In the genomic region with DNA sequence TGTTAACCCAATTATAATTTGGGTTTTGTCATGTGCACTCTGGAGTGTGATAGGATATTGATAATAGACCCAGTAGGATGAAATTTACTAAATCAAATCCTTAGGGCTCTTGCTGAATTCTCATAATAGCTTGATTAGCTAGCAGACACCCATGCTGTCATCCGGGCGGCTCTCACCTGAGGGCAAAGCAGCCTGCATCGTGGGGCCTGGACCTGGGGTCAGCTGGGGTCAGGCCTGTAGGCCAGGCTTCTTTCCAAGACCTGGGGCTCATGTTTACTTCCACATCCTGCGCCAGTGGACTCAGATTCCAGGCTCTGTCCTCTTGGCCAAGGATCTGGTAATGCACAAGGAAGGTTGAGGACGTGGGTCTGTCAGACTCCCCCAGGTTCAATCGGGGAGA, we compare ENCODE assay signal across 19 cellular contexts.
DNase-seq lines count a peak whose midpoint lies in the region; ATAC-seq and TF ChIP-seq lines count a peak whose summit lies in the region.
"Had no signal": no experiment of that assay in that cellular context is flagged by ENCODE, and none has a peak within 500 bp of the region (broad histone marks: within the 10 kb centered on the region; RNA-seq: fewer than 3 reads in every experiment).

No MANE protein-coding gene starts in this region.

- H3K27ac ChIP-seq in neuronal stem cell (replicated peaks; ENCODE audit: low read length) (no peak overlapping the region), upper lobe of right lung (no peak overlapping the region)
- no peak overlapping the region for H3K27ac ChIP-seq in CD4-positive, alpha-beta T cell (ENCODE audit: low read depth, low read length)
- H3K27ac ChIP-seq: BLaER1 had no signal

- H3K36me3 ChIP-seq in neuronal stem cell (replicated peaks in 1 of 2; ENCODE audit: control insufficient read depth in 2 of 2, insufficient read depth in 2 of 2, low read length in 2 of 2) (no peaks in the 10 kb centered on the region), upper lobe of right lung (no peaks in the 10 kb centered on the region)
- H3K36me3 ChIP-seq: BE2C, BLaER1 had no signal

- no peak overlapping the region for H3K27ac Mint-ChIP-seq in chondrocyte (ENCODE audit: unreplicated experiment)
- no peak overlapping the region for H3K27ac Mint-ChIP-seq in nephron progenitor cell
- H3K27ac Mint-ChIP-seq in CD4-positive, alpha-beta T cell, result no peak overlapping the region
- H3K27ac Mint-ChIP-seq: CD8-positive, alpha-beta memory T cell had no signal

- H2BK15ac ChIP-seq in neuronal stem cell (ENCODE audit: low read length), result no peak overlapping the region

- peak overlapping the region; percentile 42 for H2AK5ac ChIP-seq in neuronal stem cell (ENCODE audit: low read depth, low read length)

- H3K4me3 ChIP-seq in neuronal stem cell (ENCODE audit: low read length in 2 of 2), result no peak overlapping the region
- H3K4me3 ChIP-seq in upper lobe of right lung, result no peak overlapping the region
- H3K4me3 ChIP-seq: BLaER1, GM12878 had no signal

- no peak overlapping the region for H4K8ac ChIP-seq in neuronal stem cell (ENCODE audit: low read depth, low read length)

- H2AFZ ChIP-seq in neuronal stem cell (ENCODE audit: low read length), result no peak overlapping the region

- intact Hi-C loops in upper lobe of right lung (cut with DNase I), result no loop called here
- intact Hi-C loops in CD4-positive, alpha-beta T cell (cut with DNase I, micrococcal nuclease), result no loop called here

- CTCF ChIA-PET in CD4-positive, alpha-beta T cell (lab: Charles Lee), result interaction anchor here (1.2 kb wide), 1 partner anchor 9 kb away, joined by 4 read pairs; no protein-coding TSS in a partner anchor

- H3K27me3 ChIP-seq in neuronal stem cell (ENCODE audit: control insufficient read depth in 3 of 3, insufficient read depth in 3 of 3, low read depth in 1 of 3, low read length in 3 of 3), result peaks cover 0 to 14% (median 0%) of the 10 kb centered on the region in 3 experiments
- peaks cover 28% of the 10 kb centered on the region for H3K27me3 ChIP-seq in upper lobe of right lung
- H3K27me3 ChIP-seq in CD4-positive, alpha-beta T cell (ENCODE audit: control insufficient read depth, insufficient read depth, low read length), result no peaks in the 10 kb centered on the region
- H3K27me3 ChIP-seq: BE2C, BLaER1 had no signal

- H2BK12ac ChIP-seq in neuronal stem cell (ENCODE audit: low read length), result no peak overlapping the region

- H3K4me3 Mint-ChIP-seq in chondrocyte (ENCODE audit: unreplicated experiment) (no peak overlapping the region), nephron progenitor cell (no peak overlapping the region)
- no peak overlapping the region for H3K4me3 Mint-ChIP-seq in CD4-positive, alpha-beta T cell
- H3K4me3 Mint-ChIP-seq: CD4-positive, alpha-beta memory T cell; CD8-positive, alpha-beta memory T cell had no signal

- WGBS in neuronal stem cell (ENCODE audit: extremely low coverage in 2 of 2, insufficient read length in 2 of 2, insufficient replicate concordance in 1 of 2), 2 donors, result no CpG with 5 or more reads among the region's 6 CpGs

- H3K4me1 ChIP-seq in neuronal stem cell (ENCODE audit: control insufficient read depth in 2 of 2, insufficient read depth in 1 of 2, low read depth in 1 of 2, low read length in 2 of 2) (no peaks in the 10 kb centered on the region), upper lobe of right lung (no peaks in the 10 kb centered on the region)
- H3K4me1 ChIP-seq: BE2C had no signal

- H2BK5ac ChIP-seq in neuronal stem cell (ENCODE audit: low read length), result no peak overlapping the region

- no peak overlapping the region for H2BK120ac ChIP-seq in neuronal stem cell (ENCODE audit: low read depth, low read length)

- ATAC-seq in upper lobe of right lung (no peak), GM21529 (IDR thresholded peaks at IDR 0.05; ENCODE audit: unreplicated experiment) (no peak)
- ATAC-seq in CD4-positive, alpha-beta T cell (ENCODE audit: poor library complexity), result no peak
- ATAC-seq: GM12878 had no signal

- no peak overlapping the region for H3K4ac ChIP-seq in neuronal stem cell (ENCODE audit: low read length)

- no peak overlapping the region for H3K23ac ChIP-seq in neuronal stem cell (ENCODE audit: low read depth, low read length, poor library complexity)

- POLR2A ChIA-PET in CD4-positive, alpha-beta T cell (lab: Charles Lee), result no interaction called here

- H3K9ac ChIP-seq in neuronal stem cell (ENCODE audit: low read depth, low read length, poor library complexity), result no peak overlapping the region
- H3K9ac ChIP-seq: BLaER1 had no signal

- DNase-seq in ELF-1 (ENCODE audit: low read depth, low spot score) (peak; percentile 25), chondrocyte (ENCODE audit: low spot score) (peak; percentile 38), neuronal stem cell (ENCODE audit: low spot score) (no peak), upper lobe of right lung (peak; percentile 48), nephron progenitor cell (no peak), retina (no peak)
- DNase-seq in CD4-positive, alpha-beta T cell, result no peak
- DNase-seq: 8988T; ACHN; BE2C; C1 segment of cervical spinal cord; CD4-positive, alpha-beta memory T cell; COR-L47; DMS79 treated with DMSO at 0.1 percent for 48 hours; GDM1 had no signal

- H3K36me3 Mint-ChIP-seq in chondrocyte (ENCODE audit: low read depth) (no peaks in the 10 kb centered on the region), nephron progenitor cell (ENCODE audit: low read depth) (no peaks in the 10 kb centered on the region)
- H3K36me3 Mint-ChIP-seq in CD4-positive, alpha-beta T cell (ENCODE audit: low read depth), result no peaks in the 10 kb centered on the region
- H3K36me3 Mint-ChIP-seq: CD4-positive, alpha-beta memory T cell; CD8-positive, alpha-beta memory T cell had no signal

- no peak overlapping the region for H3K14ac ChIP-seq in neuronal stem cell (ENCODE audit: low read length)

- H3K9me3 ChIP-seq in neuronal stem cell (replicated peaks in 1 of 2; ENCODE audit: control insufficient read depth in 2 of 2, insufficient read depth in 1 of 2, low read depth in 1 of 2, low read length in 2 of 2) (no peaks in the 10 kb centered on the region), upper lobe of right lung (no peaks in the 10 kb centered on the region)
- H3K9me3 ChIP-seq in CD4-positive, alpha-beta T cell (ENCODE audit: control insufficient read depth, low read length), result no peaks in the 10 kb centered on the region
- H3K9me3 ChIP-seq: BE2C, BLaER1 had no signal

- no peak overlapping the region for H4K91ac ChIP-seq in neuronal stem cell (ENCODE audit: low read depth, low read length, poor library complexity)

- H3K4me1 Mint-ChIP-seq in chondrocyte (ENCODE audit: low read depth) (peaks cover 6% of the 10 kb centered on the region), nephron progenitor cell (no peaks in the 10 kb centered on the region)
- H3K4me1 Mint-ChIP-seq in CD4-positive, alpha-beta T cell (ENCODE audit: low read depth), result no peaks in the 10 kb centered on the region

- peaks cover 14% of the 10 kb centered on the region for H3K27me3 Mint-ChIP-seq in chondrocyte (ENCODE audit: low read depth)
- peaks cover 38% of the 10 kb centered on the region for H3K27me3 Mint-ChIP-seq in nephron progenitor cell (ENCODE audit: low read depth, poor library complexity)
- H3K27me3 Mint-ChIP-seq in CD4-positive, alpha-beta T cell, result peaks cover 4% of the 10 kb centered on the region

- no peaks in the 10 kb centered on the region for H3K9me3 Mint-ChIP-seq in chondrocyte (ENCODE audit: low read depth)
- H3K9me3 Mint-ChIP-seq in nephron progenitor cell, result no peaks in the 10 kb centered on the region
- no peaks in the 10 kb centered on the region for H3K9me3 Mint-ChIP-seq in CD4-positive, alpha-beta T cell
- H3K9me3 Mint-ChIP-seq: CD4-positive, alpha-beta memory T cell; CD8-positive, alpha-beta memory T cell had no signal

- H3K18ac ChIP-seq in neuronal stem cell (ENCODE audit: low read length), result no peak overlapping the region

- no peak overlapping the region for H3K4me2 ChIP-seq in neuronal stem cell (ENCODE audit: insufficient read depth, low read length, poor library complexity, severe bottlenecking)

- no peaks in the 10 kb centered on the region for H3K79me1 ChIP-seq in neuronal stem cell (ENCODE audit: low read depth, low read length)

- TF ChIP-seq CTCF in chondrocyte (IDR thresholded peaks at IDR 0.05) (no peak), upper lobe of right lung (IDR thresholded peaks at IDR 0.05) (no peak), nephron progenitor cell (IDR thresholded peaks at IDR 0.05) (no peak)
- no peak for TF ChIP-seq CTCF in CD4-positive, alpha-beta T cell (IDR thresholded peaks at IDR 0.05)

Comparison
In these comparisons a context has a peak if more than half of its experiments do, and no peak if none do; other contexts are left out.
1. DNase-seq: peak in ELF-1 (single experiment), chondrocyte (single experiment) and upper lobe of right lung (single experiment); none in neuronal stem cell (single experiment), nephron progenitor cell (single experiment), CD4-positive, alpha-beta T cell (0 of 10) and retina (single experiment).